Comparison of ENCODE assay signal across 8 cellular contexts in the genomic region with DNA sequence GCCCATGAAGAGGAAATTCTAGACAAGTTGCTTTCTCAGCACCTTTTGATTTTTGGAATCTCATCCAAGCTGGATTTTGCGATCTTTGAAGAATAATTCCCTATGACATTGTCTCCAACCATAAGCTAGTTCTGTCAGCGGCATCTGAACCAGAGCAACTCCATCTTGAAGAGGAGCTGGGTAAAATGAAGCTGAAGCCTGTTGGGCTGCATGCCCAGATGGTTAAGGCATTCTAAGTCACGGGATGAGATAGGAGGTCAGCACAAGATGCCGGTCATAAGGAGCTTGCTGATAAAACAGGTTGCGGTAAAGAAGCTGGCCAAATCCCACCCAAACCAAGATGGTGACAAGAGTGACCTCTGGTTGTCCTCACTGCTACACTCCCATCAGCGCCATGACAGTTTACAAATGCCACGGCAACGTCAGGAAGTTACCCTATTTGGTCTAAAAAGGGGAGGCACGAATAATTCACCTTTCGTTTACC. TPM values are rescaled to one million over a fixed set of nuclear protein-coding genes. Genes with fewer than 3 reads are reported as not detected.
DNase-seq lines count a peak whose midpoint lies in the region; ATAC-seq and TF ChIP-seq lines count a peak whose summit lies in the region.
"Not testable (repeated sequence)": the region's sequence is repeated elsewhere in the genome, so short reads cannot be mapped to it uniquely, and the experiment has no call there.

No MANE protein-coding gene starts in this region.

- H3K9me3 Mint-ChIP-seq in CD4-positive, alpha-beta memory T cell; WTC11; activated T-cell treated with anti-CD3 and anti-CD28 coated beads, Interleukin-2, amount 50 U/mL, for 24 hours; activated naive CD8-positive, alpha-beta T cell (ENCODE audit: low read depth); effector memory CD8-positive, alpha-beta T cell; naive thymus-derived CD8-positive, alpha-beta T cell: not testable (repeated sequence)

- not testable (repeated sequence) for H3K27me3 Mint-ChIP-seq in CD4-positive, alpha-beta memory T cell; WTC11 (ENCODE audit: low read depth); activated T-cell treated with anti-CD3 and anti-CD28 coated beads, Interleukin-2, amount 50 U/mL, for 24 hours; activated naive CD8-positive, alpha-beta T cell; effector memory CD8-positive, alpha-beta T cell; naive thymus-derived CD8-positive, alpha-beta T cell

- H3K4me3 ChIP-seq in CD4-positive, alpha-beta memory T cell (ENCODE audit: low read length in 2 of 2); thyroid gland (replicated peaks in 1 of 3): not testable (repeated sequence)

- peak overlapping the region in 7 of 8 donors; percentile 53 to 96 (median 90) for H3K4me3 Mint-ChIP-seq in CD4-positive, alpha-beta memory T cell
- not testable (repeated sequence) for H3K4me3 Mint-ChIP-seq in WTC11; activated naive CD8-positive, alpha-beta T cell
- H3K4me3 Mint-ChIP-seq in activated T-cell treated with anti-CD3 and anti-CD28 coated beads, Interleukin-2, amount 50 U/mL, for 24 hours: peak overlapping the region; percentile 81
- peak overlapping the region in 1 of 2 donors; percentile 45 for H3K4me3 Mint-ChIP-seq in effector memory CD8-positive, alpha-beta T cell
- H3K4me3 Mint-ChIP-seq in naive thymus-derived CD8-positive, alpha-beta T cell: peak overlapping the region in 6 of 10 donors; percentile 71 to 94 (median 89)

- TF ChIP-seq POLR2A in thyroid gland (IDR thresholded peaks at IDR 0.05): not testable (repeated sequence)

- intact Hi-C loops in CD4-positive, alpha-beta memory T cell (cut with micrococcal nuclease); thyroid gland (cut with DNase I): not testable (repeated sequence)

- WGBS in thyroid gland, 2 donors: 95 to 97% methylated on average over 10 of the region's 10 CpGs

- not testable (repeated sequence) for TF ChIP-seq CTCF in WTC11 (IDR thresholded peaks at IDR 0.05); thyroid gland (IDR thresholded peaks at IDR 0.05)

- CTCF ChIA-PET in CD4-positive, alpha-beta memory T cell (lab: Charles Lee; ENCODE audit: partially characterized antibody): interaction anchor here (2.4 kb wide), 1 partner anchor 10 kb away, joined by 9 read pairs; no protein-coding TSS in a partner anchor
- CTCF ChIA-PET in WTC11 (lab: Charles Lee): not testable (repeated sequence)

- not testable (repeated sequence) for DNase-seq in CD4-positive, alpha-beta memory T cell; WTC11 (ENCODE audit: low spot score); activated T-cell treated with anti-CD3 and anti-CD28 coated beads, Interleukin-2, amount 50 U/mL, for 24 hours; effector memory CD8-positive, alpha-beta T cell; naive thymus-derived CD8-positive, alpha-beta T cell; thyroid gland
- DNase-seq in OCI-M1 (lab: John Stamatoyannopoulos, UW): peak; percentile 87

- H3K36me3 Mint-ChIP-seq in CD4-positive, alpha-beta memory T cell: peaks cover 13 to 21% of the 10 kb centered on the region in 2 donors
- not testable (repeated sequence) for H3K36me3 Mint-ChIP-seq in WTC11; activated naive CD8-positive, alpha-beta T cell; naive thymus-derived CD8-positive, alpha-beta T cell
- peaks cover 63% of the 10 kb centered on the region for H3K36me3 Mint-ChIP-seq in activated T-cell treated with anti-CD3 and anti-CD28 coated beads, Interleukin-2, amount 50 U/mL, for 24 hours (ENCODE audit: low read depth)
- peaks cover 67% of the 10 kb centered on the region for H3K36me3 Mint-ChIP-seq in effector memory CD8-positive, alpha-beta T cell (ENCODE audit: insufficient read depth)

- H3K36me3 ChIP-seq in CD4-positive, alpha-beta memory T cell (ENCODE audit: insufficient read depth, low read length); thyroid gland: not testable (repeated sequence)

- H3K27ac ChIP-seq in CD4-positive, alpha-beta memory T cell (ENCODE audit: low read depth, low read length): not testable (repeated sequence)
- peak overlapping the region; percentile 1 to 71 (median 6) for H3K27ac ChIP-seq in thyroid gland

- POLR2A ChIA-PET in CD4-positive, alpha-beta memory T cell (lab: Charles Lee; ENCODE audit: partially characterized antibody): interaction anchor here (1.2 to 2.5 kb wide), 2 partner anchors 10 to 15 kb away, joined by 3 to 16 read pairs; no protein-coding TSS in a partner anchor
- POLR2A ChIA-PET in WTC11 (lab: Charles Lee): interaction anchor here (0.6 kb wide), 1 partner anchor 797 kb away, joined by 4 read pairs; no protein-coding TSS in a partner anchor
- POLR2A ChIA-PET in naive thymus-derived CD8-positive, alpha-beta T cell (lab: Charles Lee): interaction anchor here (2.6 to 3.0 kb wide), 2 partner anchors 10 to 12 kb away, joined by 12 to 15 read pairs; partner anchors contain the start of gene PRKX

- peaks cover 53% of the 10 kb centered on the region for H3K4me1 ChIP-seq in CD4-positive, alpha-beta memory T cell (ENCODE audit: insufficient read depth, low read length)
- peaks cover 25 to 40% of the 10 kb centered on the region in 2 donors for H3K4me1 ChIP-seq in thyroid gland

- not testable (repeated sequence) for H3K9me3 ChIP-seq in CD4-positive, alpha-beta memory T cell (ENCODE audit: control insufficient read depth in 1 of 2, low read length in 2 of 2); thyroid gland

- not testable (repeated sequence) for ATAC-seq in WTC11; effector memory CD8-positive, alpha-beta T cell (replicated peaks); naive thymus-derived CD8-positive, alpha-beta T cell

- H3K4me1 Mint-ChIP-seq in CD4-positive, alpha-beta memory T cell: peaks cover 33 to 93% (median 52%) of the 10 kb centered on the region in 4 donors
- H3K4me1 Mint-ChIP-seq in WTC11: peaks cover 53% of the 10 kb centered on the region
- peaks cover 78% of the 10 kb centered on the region for H3K4me1 Mint-ChIP-seq in activated T-cell treated with anti-CD3 and anti-CD28 coated beads, Interleukin-2, amount 50 U/mL, for 24 hours (ENCODE audit: low read depth)
- peaks cover 44% of the 10 kb centered on the region for H3K4me1 Mint-ChIP-seq in activated naive CD8-positive, alpha-beta T cell (ENCODE audit: low read depth)
- peaks cover 16 to 19% of the 10 kb centered on the region in 2 donors for H3K4me1 Mint-ChIP-seq in effector memory CD8-positive, alpha-beta T cell (ENCODE audit: low read depth in 2 of 2)
- H3K4me1 Mint-ChIP-seq in naive thymus-derived CD8-positive, alpha-beta T cell: peaks cover 7 to 71% (median 49%) of the 10 kb centered on the region in 4 donors

- H3K27me3 ChIP-seq in CD4-positive, alpha-beta memory T cell (ENCODE audit: insufficient read depth, low read length); thyroid gland: not testable (repeated sequence)

- peak overlapping the region; percentile 81 to 98 (median 92) for H3K27ac Mint-ChIP-seq in CD4-positive, alpha-beta memory T cell
- peak overlapping the region; percentile 27; the same call in 1 of the 2 replicates for H3K27ac Mint-ChIP-seq in WTC11
- peak overlapping the region; percentile 95 for H3K27ac Mint-ChIP-seq in activated T-cell treated with anti-CD3 and anti-CD28 coated beads, Interleukin-2, amount 50 U/mL, for 24 hours
- peak overlapping the region; percentile 46 for H3K27ac Mint-ChIP-seq in activated naive CD8-positive, alpha-beta T cell
- H3K27ac Mint-ChIP-seq in effector memory CD8-positive, alpha-beta T cell: peak overlapping the region; percentile 90 to 97
- H3K27ac Mint-ChIP-seq in naive thymus-derived CD8-positive, alpha-beta T cell: peak overlapping the region; percentile 84 to 98 (median 95)

RNA-seq across cellular contexts. Expression of gene PRKX, which starts 12.0 kb away (rescaled TPM):
- 10 to 100 TPM; 66.7 to 70.2 TPM for total RNA-seq in CD4-positive, alpha-beta memory T cell
- 10 to 100 TPM; 63.0 to 73.9 TPM for polyA plus RNA-seq in CD4-positive, alpha-beta memory T cell
- 53.8 to 66.6 TPM (median 61.2 TPM) in 3 replicates for total RNA-seq in WTC11 (2021)
- 10 to 100 TPM; 32.2 to 38.8 TPM for total RNA-seq in naive thymus-derived CD8-positive, alpha-beta T cell
- 10 to 100 TPM; 30.9 to 46.7 (median 45.9) TPM for polyA plus RNA-seq in naive thymus-derived CD8-positive, alpha-beta T cell
- total RNA-seq in thyroid gland: 100 to 1,000 TPM in 3 of 4 donors, 10 to 100 TPM in 1; 99.9 to 145 (median 129) TPM

Comparison
In these comparisons a context has a peak if more than half of its experiments do, and no peak if none do; other contexts are left out.
1. H3K27ac Mint-ChIP-seq: peak in every context shown above with its lines; median percentile 95 in activated T-cell treated with anti-CD3 and anti-CD28 coated beads, Interleukin-2, amount 50 U/mL, for 24 hours; 95 in naive thymus-derived CD8-positive, alpha-beta T cell; 94 in effector memory CD8-positive, alpha-beta T cell; 92 in CD4-positive, alpha-beta memory T cell; 46 in activated naive CD8-positive, alpha-beta T cell; 27 in WTC11.